34 cellular contexts compared by ENCODE assay signal in the genomic region with DNA sequence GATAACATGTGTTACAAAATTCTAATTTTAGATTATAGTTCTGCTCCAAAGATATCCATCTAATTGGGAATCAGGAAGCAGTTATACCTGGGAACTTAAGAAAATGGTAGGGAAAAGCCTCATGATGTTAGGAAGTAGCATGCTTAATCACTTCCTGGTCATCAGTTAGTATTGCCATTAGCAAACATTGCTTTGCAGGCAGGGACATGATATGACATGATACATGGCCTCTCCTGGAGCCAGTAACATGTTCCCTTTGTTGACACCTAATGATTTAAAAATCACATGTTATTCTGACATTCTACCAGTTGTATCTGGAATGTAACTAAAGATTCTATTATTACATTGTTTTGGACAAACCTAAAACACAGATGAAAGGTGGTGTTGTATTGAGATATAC.
"Had no signal": no experiment of that assay in that cellular context is flagged by ENCODE, and none has a peak within 500 bp of the region (broad histone marks: within the 10 kb centered on the region; RNA-seq: fewer than 3 reads in every experiment).

No MANE protein-coding gene starts in this region.

- H3K4me1 ChIP-seq: adrenal gland, body of pancreas, breast epithelium, gastrocnemius medialis, heart left ventricle had no signal

- DNase-seq: activated B cell treated with CpG ODN at 0.5 μM for 24 hours; activated CD4-positive, alpha-beta T cell treated with anti-CD3 and anti-CD28 coated beads for 48 hours; activated CD4-positive, alpha-beta T cell treated with anti-CD3 and anti-CD28 coated beads, Interleukin-2, amount 50 U/mL, for 1 hour; activated CD4-positive, alpha-beta T cell treated with anti-CD3 and anti-CD28 coated beads, Interleukin-2, amount 50 U/mL, for 48 hours; activated CD8-positive, alpha-beta memory T cell treated with anti-CD3 and anti-CD28 coated beads for 24 hours; activated CD8-positive, alpha-beta T cell treated with anti-CD3 and anti-CD28 coated beads for 36 hours; activated effector memory CD4-positive, alpha-beta T cell treated with anti-CD3 and anti-CD28 coated beads, Interleukin-2, amount 50 U/mL, for 16 hours; activated naive CD4-positive, alpha-beta T cell treated with anti-CD3 and anti-CD28 coated beads for 36 hours; activated naive CD8-positive, alpha-beta T cell treated with anti-CD3 and anti-CD28 coated beads for 36 hours; activated naive CD8-positive, alpha-beta T cell treated with anti-CD3 and anti-CD28 coated beads, Interleukin-2, amount 50 U/mL, for 24 hours; activated T-cell treated with anti-CD3 and anti-CD28 coated beads, Interleukin-2, amount 50 U/mL, for 48 hours; adrenal gland; amygdala; aorta; body of pancreas; dorsolateral prefrontal cortex; effector memory CD4-positive, alpha-beta T cell; endodermal cell; gastrocnemius medialis; glutamatergic neuron; heart left ventricle; T-helper 1 cell; T-helper 17 cell; T1000; WERI-Rb-1 had no signal

- H3K27me3 Mint-ChIP-seq: activated B cell treated with CpG ODN at 0.5 μM for 24 hours; activated CD8-positive, alpha-beta T cell treated with anti-CD3 and anti-CD28 coated beads for 36 hours; activated naive CD4-positive, alpha-beta T cell treated with anti-CD3 and anti-CD28 coated beads, Interleukin-2, amount 50 U/mL, for 24 hours; activated naive CD8-positive, alpha-beta T cell treated with anti-CD3 and anti-CD28 coated beads for 36 hours; activated naive CD8-positive, alpha-beta T cell treated with anti-CD3 and anti-CD28 coated beads, Interleukin-2, amount 50 U/mL, for 24 hours; central memory CD8-positive, alpha-beta T cell; dendritic cell treated with granulocyte-macrophage colony-stimulating factor and Interleukin-4, amounts not matched to agents 40 ng/mL and 50 ng/mL, for 4 days; T-helper 17 cell had no signal

- H3K27ac Mint-ChIP-seq: activated B cell treated with CpG ODN at 0.5 μM for 24 hours; activated CD8-positive, alpha-beta T cell treated with anti-CD3 and anti-CD28 coated beads for 36 hours; activated naive CD4-positive, alpha-beta T cell treated with anti-CD3 and anti-CD28 coated beads for 36 hours; activated naive CD4-positive, alpha-beta T cell treated with anti-CD3 and anti-CD28 coated beads, Interleukin-2, amount 50 U/mL, for 24 hours; activated naive CD8-positive, alpha-beta T cell treated with anti-CD3 and anti-CD28 coated beads for 36 hours; activated naive CD8-positive, alpha-beta T cell treated with anti-CD3 and anti-CD28 coated beads, Interleukin-2, amount 50 U/mL, for 24 hours; activated T-helper 1 cell treated with anti-CD3 and anti-CD28 coated beads, Interleukin-12 subunit alpha, Interleukin-12 subunit beta, Interleukin-2, Interleukin-4 antibody, amounts not matched to agents 30 ng/mL and 10 ng/mL and 1 ng/mL, durations not matched to agents 14 hours and 24 hours and 36 hours; activated T-helper 2 cell treated with anti-CD3 and anti-CD28 coated beads, Interferon-gamma antibody, Interleukin-2, Interleukin-4, amounts not matched to agents 10 μg/mL and 5 μg/mL and 100 μg/mL, durations not matched to agents 14 hours and 24 hours and 36 hours; dendritic cell treated with granulocyte-macrophage colony-stimulating factor and Interleukin-4, amounts not matched to agents 40 ng/mL and 50 ng/mL, for 4 days; endodermal cell; T-helper 17 cell; T-helper 2 cell treated with Interferon-gamma antibody and Interleukin-4, amounts not matched to agents 5 μg/mL and 100 μg/mL, for 36 hours had no signal

- ATAC-seq: activated CD4-positive, CD25-positive, alpha-beta regulatory T cell treated with anti-CD3 and anti-CD28 coated beads, Interleukin-2, amount 50 U/mL, for 24 hours; activated CD8-positive, alpha-beta T cell treated with anti-CD3 and anti-CD28 coated beads for 36 hours; activated naive CD8-positive, alpha-beta T cell treated with anti-CD3 and anti-CD28 coated beads, Interleukin-2, amount 50 U/mL, for 24 hours; body of pancreas; gastrocnemius medialis; heart left ventricle; T-helper 17 cell had no signal

- H3K27ac ChIP-seq: body of pancreas, breast epithelium, coronary artery, dorsolateral prefrontal cortex, gastrocnemius medialis, heart left ventricle, WERI-Rb-1 had no signal

- H3K4me3 Mint-ChIP-seq: activated B cell treated with CpG ODN at 0.5 μM for 24 hours; activated CD8-positive, alpha-beta T cell treated with anti-CD3 and anti-CD28 coated beads for 36 hours; activated naive CD4-positive, alpha-beta T cell treated with anti-CD3 and anti-CD28 coated beads for 36 hours; activated naive CD4-positive, alpha-beta T cell treated with anti-CD3 and anti-CD28 coated beads, Interleukin-2, amount 50 U/mL, for 24 hours; activated naive CD8-positive, alpha-beta T cell treated with anti-CD3 and anti-CD28 coated beads for 36 hours; activated naive CD8-positive, alpha-beta T cell treated with anti-CD3 and anti-CD28 coated beads, Interleukin-2, amount 50 U/mL, for 24 hours; activated T-helper 1 cell treated with anti-CD3 and anti-CD28 coated beads, Interleukin-12 subunit alpha, Interleukin-12 subunit beta, Interleukin-2, Interleukin-4 antibody, amounts not matched to agents 30 ng/mL and 10 ng/mL and 1 ng/mL, durations not matched to agents 14 hours and 24 hours and 36 hours; central memory CD8-positive, alpha-beta T cell; dendritic cell treated with granulocyte-macrophage colony-stimulating factor and Interleukin-4, amounts not matched to agents 40 ng/mL and 50 ng/mL, for 4 days; endodermal cell; T-helper 17 cell; T-helper 2 cell treated with Interferon-gamma antibody and Interleukin-4, amounts not matched to agents 5 μg/mL and 100 μg/mL, for 36 hours had no signal

- H3K4me1 Mint-ChIP-seq: activated B cell treated with CpG ODN at 0.5 μM for 24 hours; activated naive CD4-positive, alpha-beta T cell treated with anti-CD3 and anti-CD28 coated beads, Interleukin-2, amount 50 U/mL, for 24 hours; activated naive CD8-positive, alpha-beta T cell treated with anti-CD3 and anti-CD28 coated beads for 36 hours; activated naive CD8-positive, alpha-beta T cell treated with anti-CD3 and anti-CD28 coated beads, Interleukin-2, amount 50 U/mL, for 24 hours; central memory CD8-positive, alpha-beta T cell; endodermal cell; T-helper 17 cell had no signal

- H3K36me3 Mint-ChIP-seq: activated naive CD4-positive, alpha-beta T cell treated with anti-CD3 and anti-CD28 coated beads, Interleukin-2, amount 50 U/mL, for 24 hours; activated naive CD8-positive, alpha-beta T cell treated with anti-CD3 and anti-CD28 coated beads for 36 hours had no signal

- H3K27me3 ChIP-seq: adrenal gland, body of pancreas, breast epithelium, dorsolateral prefrontal cortex, gastrocnemius medialis, heart left ventricle had no signal

- H3K9me3 ChIP-seq: adrenal gland, body of pancreas, breast epithelium, gastrocnemius medialis had no signal

- H3K9me3 Mint-ChIP-seq: activated B cell treated with CpG ODN at 0.5 μM for 24 hours; activated naive CD4-positive, alpha-beta T cell treated with anti-CD3 and anti-CD28 coated beads for 36 hours; activated naive CD4-positive, alpha-beta T cell treated with anti-CD3 and anti-CD28 coated beads, Interleukin-2, amount 50 U/mL, for 24 hours; activated naive CD8-positive, alpha-beta T cell treated with anti-CD3 and anti-CD28 coated beads for 36 hours; activated T-helper 1 cell treated with anti-CD3 and anti-CD28 coated beads, Interleukin-12 subunit alpha, Interleukin-12 subunit beta, Interleukin-2, Interleukin-4 antibody, amounts not matched to agents 30 ng/mL and 10 ng/mL and 1 ng/mL, durations not matched to agents 14 hours and 24 hours and 36 hours had no signal

- H3K4me3 ChIP-seq: adrenal gland, body of pancreas, breast epithelium, coronary artery, dorsolateral prefrontal cortex, gastrocnemius medialis, heart left ventricle had no signal

- H3K36me3 ChIP-seq: adrenal gland, breast epithelium, gastrocnemius medialis, heart left ventricle, WERI-Rb-1 had no signal
